ENCODE assay signal across 28 cellular contexts in the genomic region with DNA sequence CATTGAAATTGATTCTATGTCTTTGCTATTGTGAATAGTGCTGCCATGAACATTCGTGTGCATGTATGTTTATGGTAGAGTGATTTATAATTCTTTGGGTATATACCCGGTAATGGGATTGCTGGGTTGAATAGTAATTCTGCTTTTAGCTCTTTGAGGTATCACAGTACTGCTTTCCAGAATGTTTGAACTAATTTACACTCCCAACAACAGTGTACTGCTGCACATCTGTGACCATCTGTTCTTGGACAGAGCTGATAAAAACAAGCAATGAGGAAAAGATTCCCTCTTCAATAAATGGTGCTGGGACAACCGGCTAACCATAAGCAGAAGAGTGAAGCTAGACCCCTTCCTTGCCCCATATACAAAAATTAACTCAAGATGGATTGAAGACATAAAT.
"Had no signal": no experiment of that assay in that cellular context is flagged by ENCODE, and none has a peak within 500 bp of the region (broad histone marks: within the 10 kb centered on the region; RNA-seq: fewer than 3 reads in every experiment).

No MANE protein-coding gene starts in this region.

- H3K27ac Mint-ChIP-seq: activated B cell treated with CpG ODN at 0.5 μM for 24 hours; activated CD4-positive, alpha-beta T cell treated with anti-CD3 and anti-CD28 coated beads for 36 hours; activated naive CD8-positive, alpha-beta T cell; activated T-helper 2 cell treated with anti-CD3 and anti-CD28 coated beads, Interferon-gamma antibody, Interleukin-2, Interleukin-4, amounts not matched to agents 10 μg/mL and 5 μg/mL and 100 μg/mL, durations not matched to agents 14 hours and 24 hours and 36 hours; immature natural killer cell; natural killer cell; stimulated activated effector memory CD8-positive, alpha-beta T cell treated with anti-CD3 and anti-CD28 coated beads, Interleukin-12 subunit alpha, Interleukin-12 subunit beta, amount 100 ng/mL, for 72 hours; stimulated activated naive CD8-positive, alpha-beta T cell treated with anti-CD3 and anti-CD28 coated beads, Interleukin-15, amount 100 ng/mL, for 72 hours; T-helper 1 cell treated with Interleukin-12 subunit alpha and Interleukin-12 subunit beta and Interleukin-4 antibody, amounts not matched to agents 30 μg/mL and 1 μg/mL, for 36 hours had no signal

- H3K4me3 Mint-ChIP-seq: activated B cell treated with CpG ODN at 0.5 μM for 24 hours; activated CD4-positive, alpha-beta T cell treated with anti-CD3 and anti-CD28 coated beads for 36 hours; activated naive CD8-positive, alpha-beta T cell; activated T-cell treated with anti-CD3 and anti-CD28 coated beads, Interleukin-2, amount 50 U/mL, for 4 hours; immature natural killer cell; natural killer cell; stimulated activated effector memory CD8-positive, alpha-beta T cell treated with anti-CD3 and anti-CD28 coated beads, Interleukin-12 subunit alpha, Interleukin-12 subunit beta, amount 100 ng/mL, for 72 hours; stimulated activated naive CD8-positive, alpha-beta T cell treated with anti-CD3 and anti-CD28 coated beads, Interleukin-15, amount 100 ng/mL, for 72 hours; T-helper 1 cell treated with Interleukin-12 subunit alpha and Interleukin-12 subunit beta and Interleukin-4 antibody, amounts not matched to agents 30 μg/mL and 1 μg/mL, for 36 hours had no signal

- H3K27me3 Mint-ChIP-seq: activated B cell treated with CpG ODN at 0.5 μM for 24 hours; stimulated activated naive CD8-positive, alpha-beta T cell treated with anti-CD3 and anti-CD28 coated beads, Interleukin-15, amount 100 ng/mL, for 72 hours had no signal

- H3K4me3 ChIP-seq: left lung, pancreas, psoas muscle, tibial artery had no signal

- H3K9me3 Mint-ChIP-seq: activated B cell treated with CpG ODN at 0.5 μM for 24 hours; activated T-cell treated with anti-CD3 and anti-CD28 coated beads, Interleukin-2, amount 50 U/mL, for 4 hours; activated T-helper 2 cell treated with anti-CD3 and anti-CD28 coated beads, Interferon-gamma antibody, Interleukin-2, Interleukin-4, amounts not matched to agents 10 μg/mL and 5 μg/mL and 100 μg/mL, durations not matched to agents 14 hours and 24 hours and 36 hours; stimulated activated naive CD8-positive, alpha-beta T cell treated with anti-CD3 and anti-CD28 coated beads, Interleukin-15, amount 100 ng/mL, for 72 hours; T-helper 1 cell treated with Interleukin-12 subunit alpha and Interleukin-12 subunit beta and Interleukin-4 antibody, amounts not matched to agents 30 μg/mL and 1 μg/mL, for 36 hours had no signal

- H3K36me3 Mint-ChIP-seq: activated naive CD8-positive, alpha-beta T cell; immature natural killer cell; natural killer cell; stimulated activated effector memory CD8-positive, alpha-beta T cell treated with anti-CD3 and anti-CD28 coated beads, Interleukin-12 subunit alpha, Interleukin-12 subunit beta, amount 100 ng/mL, for 72 hours had no signal

- ATAC-seq: activated CD4-positive, alpha-beta T cell treated with anti-CD3 and anti-CD28 coated beads for 36 hours; activated T-cell treated with anti-CD3 and anti-CD28 coated beads, Interleukin-2, amount 50 U/mL, for 4 hours; natural killer cell; psoas muscle; right cardiac atrium; stimulated activated effector memory CD8-positive, alpha-beta T cell treated with anti-CD3 and anti-CD28 coated beads, Interleukin-12 subunit alpha, Interleukin-12 subunit beta, amount 100 ng/mL, for 72 hours; stimulated activated naive CD8-positive, alpha-beta T cell treated with anti-CD3 and anti-CD28 coated beads, Interleukin-15, amount 100 ng/mL, for 72 hours had no signal

- DNase-seq: activated B cell treated with CpG ODN at 0.5 μM for 24 hours; activated CD4-positive, alpha-beta T cell treated with anti-CD3 and anti-CD28 coated beads for 36 hours; activated CD4-positive, alpha-beta T cell treated with anti-CD3 and anti-CD28 coated beads, Interleukin-2, amount 50 U/mL, for 4 hours; activated CD8-positive, alpha-beta memory T cell treated with anti-CD3 and anti-CD28 coated beads for 24 hours; activated CD8-positive, alpha-beta memory T cell treated with anti-CD3 and anti-CD28 coated beads, Interleukin-2, amount 50 U/mL, for 48 hours; activated naive CD4-positive, alpha-beta T cell; activated T-cell treated with anti-CD3 and anti-CD28 coated beads, Interleukin-2, amount 50 U/mL, for 4 hours; central memory CD4-positive, alpha-beta T cell; dermis blood vessel endothelial cell; effector memory CD4-positive, alpha-beta T cell; immature natural killer cell; kidney glomerular epithelial cell; left lung; midbrain; natural killer cell; pancreas; psoas muscle; right cardiac atrium; stimulated activated CD4-positive, alpha-beta T cell treated with anti-CD3 and anti-CD28 coated beads, Interleukin-2, amount 100 ng/mL, for 24 hours; stimulated activated naive CD8-positive, alpha-beta T cell treated with anti-CD3 and anti-CD28 coated beads, Interleukin-15, amount 100 ng/mL, for 72 hours; T1000; tibial artery had no signal

- H3K4me1 ChIP-seq: left lung, pancreas, psoas muscle had no signal

- H3K36me3 ChIP-seq: left lung, pancreas, tibial artery had no signal

- H3K27ac ChIP-seq: epithelial cell of prostate, left lung, psoas muscle, tibial artery had no signal

- H3K27me3 ChIP-seq: left lung, pancreas, tibial artery had no signal

- H3K4me1 Mint-ChIP-seq: activated CD4-positive, alpha-beta T cell treated with anti-CD3 and anti-CD28 coated beads for 36 hours; immature natural killer cell; natural killer cell; stimulated activated effector memory CD8-positive, alpha-beta T cell treated with anti-CD3 and anti-CD28 coated beads, Interleukin-12 subunit alpha, Interleukin-12 subunit beta, amount 100 ng/mL, for 72 hours; stimulated activated naive CD8-positive, alpha-beta T cell treated with anti-CD3 and anti-CD28 coated beads, Interleukin-15, amount 100 ng/mL, for 72 hours had no signal

- FAIRE-seq: astrocyte, pancreas had no signal

- H3K9me3 ChIP-seq: pancreas, psoas muscle, tibial artery had no signal
